ENCODE assay signal across 8 cellular contexts in genomic region chr2:125745514-125745913, GRCh38.
DNase-seq lines count a peak whose midpoint lies in the region; ATAC-seq and TF ChIP-seq lines count a peak whose summit lies in the region.

No MANE protein-coding gene starts in this region.

- H3K27me3 ChIP-seq in iPS DF 6.9 (ENCODE audit: control insufficient read depth, insufficient read depth, low read length): no peaks in the 10 kb centered on the region

- ATAC-seq in HG03432 (IDR thresholded peaks at IDR 0.05; ENCODE audit: unreplicated experiment) (no peak), GM19395 (IDR thresholded peaks at IDR 0.05; ENCODE audit: unreplicated experiment) (no peak)

- H3K9me3 ChIP-seq in iPS DF 6.9 (ENCODE audit: control insufficient read depth, insufficient read depth, low read length): no peaks in the 10 kb centered on the region

- H3K27ac Mint-ChIP-seq in HFFc6: no peak overlapping the region

- no peak for TF ChIP-seq CTCF in HFFc6 (IDR thresholded peaks at IDR 0.05)

- no peak overlapping the region for H3K4me3 Mint-ChIP-seq in HFFc6

- peak; percentile 57 for DNase-seq in ACHN
- peak; percentile 0 for DNase-seq in HFFc6
- DNase-seq in SHP77 (lab: John Stamatoyannopoulos, UW): peak; percentile 1 to 40
- DNase-seq in iPS DF 6.9 (ENCODE audit: low read depth, low spot score): peak; percentile 77
- no peak for DNase-seq in NK-92 (lab: John Stamatoyannopoulos, UW; ENCODE audit: unreplicated experiment)
- DNase-seq in activated CD8-positive, alpha-beta memory T cell treated with anti-CD3 and anti-CD28 coated beads, Interleukin-2, amount 50 U/mL, for 4 hours: no peak

- no peaks in the 10 kb centered on the region for H3K36me3 ChIP-seq in iPS DF 6.9 (ENCODE audit: control insufficient read depth, insufficient read depth, low read length)

- no peak overlapping the region for H3K27ac ChIP-seq in iPS DF 6.9 (ENCODE audit: low read length)

- no peaks in the 10 kb centered on the region for H3K27me3 Mint-ChIP-seq in HFFc6 (ENCODE audit: insufficient read depth)

- WGBS in iPS DF 6.9 (ENCODE audit: insufficient coverage, insufficient read length): no CpG with 5 or more reads among the region's 4 CpGs

- in situ Hi-C loops in ACHN (cut with HindIII; ENCODE audit: low pct_ligation_motif_present, low pct_unique_long_range_greater_than_20kb, low sequenced_read_pairs): no loop called here

- no peaks in the 10 kb centered on the region for H3K4me1 ChIP-seq in iPS DF 6.9 (ENCODE audit: control insufficient read depth, insufficient read depth, low read length)

- H3K9me3 Mint-ChIP-seq in HFFc6: peaks cover 43% of the 10 kb centered on the region

- no peaks in the 10 kb centered on the region for H3K4me1 Mint-ChIP-seq in HFFc6 (ENCODE audit: low read depth)

- no peaks in the 10 kb centered on the region for H3K36me3 Mint-ChIP-seq in HFFc6 (ENCODE audit: low read depth)

- no peak overlapping the region for H3K4me3 ChIP-seq in iPS DF 6.9 (ENCODE audit: low read length)

Comparison
In these comparisons a context has a peak if more than half of its experiments do, and no peak if none do; other contexts are left out.
1. DNase-seq: peak in ACHN (single experiment), HFFc6 (single experiment), SHP77 (2 of 2) and iPS DF 6.9 (single experiment); none in NK-92 (single experiment) and activated CD8-positive, alpha-beta memory T cell treated with anti-CD3 and anti-CD28 coated beads, Interleukin-2, amount 50 U/mL, for 4 hours (single experiment).